In the genomic region with DNA sequence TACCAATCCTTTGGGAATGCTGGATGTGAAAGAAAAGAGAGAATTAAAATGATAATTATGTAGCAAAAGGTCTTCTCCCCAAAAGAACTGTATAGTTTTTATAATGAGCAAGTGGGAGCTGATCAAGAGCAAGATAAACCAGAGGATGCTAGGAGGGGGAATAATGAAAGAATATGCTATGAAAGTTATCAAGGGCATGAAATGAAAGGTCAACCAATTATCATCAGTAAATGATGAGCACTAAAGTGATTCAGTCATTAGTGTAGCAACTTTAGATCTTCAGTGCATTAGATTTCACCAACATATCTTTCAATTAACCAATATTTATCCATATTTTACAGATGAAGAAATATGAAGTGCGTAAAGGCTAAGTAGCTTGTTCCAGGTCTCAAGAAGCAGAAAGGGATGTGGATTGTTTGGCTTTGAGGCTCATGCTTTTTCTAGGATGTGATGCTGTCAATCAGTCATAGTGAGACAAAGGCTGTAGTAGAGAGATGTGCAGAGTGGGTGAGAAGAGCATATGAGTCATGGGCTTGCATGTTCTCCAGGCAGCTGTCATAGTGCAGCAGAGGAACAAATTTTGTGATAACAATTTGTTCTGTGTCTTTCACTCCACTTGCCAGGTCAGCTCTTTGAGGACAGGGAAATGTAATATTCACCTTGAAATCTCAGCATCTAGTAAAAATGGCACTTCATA, we compare ENCODE assay signal across 14 cellular contexts. TPM values are rescaled to one million over a fixed set of nuclear protein-coding genes. Genes with fewer than 3 reads are reported as not detected.
A peak's percentile ranks its signal among the peaks of the same experiment; 100 is the strongest.
DNase-seq lines count a peak whose midpoint lies in the region; ATAC-seq, FAIRE-seq and TF ChIP-seq lines count a peak whose summit lies in the region.
"Had no signal": no experiment of that assay in that cellular context is flagged by ENCODE, and none has a peak within 500 bp of the region (broad histone marks: within the 10 kb centered on the region; RNA-seq: fewer than 3 reads in every experiment).

No MANE protein-coding gene starts in this region.

- no peak for TF ChIP-seq CTCF in choroid plexus epithelial cell (conservative IDR thresholded peaks at IDR 0.05; ENCODE audit: low read depth, low read length)

- H3K27ac Mint-ChIP-seq in T-cell = no peak overlapping the region
- H3K27ac Mint-ChIP-seq: activated naive CD8-positive, alpha-beta T cell; CD14-positive monocyte had no signal

- H3K4me3 ChIP-seq in choroid plexus epithelial cell (ENCODE audit: low read depth, low read length) = no peak overlapping the region
- H3K4me3 ChIP-seq: spleen had no signal

- DNase-seq in DMS53 (lab: John Stamatoyannopoulos, UW) (peak; percentile 86), choroid plexus epithelial cell (ENCODE audit: low read depth) (peak; percentile 43), GM19239 (ENCODE audit: insufficient read length, low spot score) (no peak), T-cell (no peak), iPS-NIHi11 (ENCODE audit: low spot score) (no peak)
- DNase-seq: left cardiac atrium, MV-4-11, NCI-H69, spleen had no signal

- H3K9me3 Mint-ChIP-seq in T-cell = peaks cover 4 to 8% (median 6%) of the 10 kb centered on the region in 3 donors

- POLR2A ChIA-PET in T-cell (lab: Charles Lee) = no interaction called here

- no peaks in the 10 kb centered on the region for H3K36me3 Mint-ChIP-seq in T-cell
- H3K36me3 Mint-ChIP-seq: activated naive CD8-positive, alpha-beta T cell; CD14-positive monocyte had no signal

- H3K4me1 Mint-ChIP-seq in T-cell = no peaks in the 10 kb centered on the region
- H3K4me1 Mint-ChIP-seq: CD14-positive monocyte had no signal

- peak; percentile 50 for ATAC-seq in GM18520 (IDR thresholded peaks at IDR 0.05; ENCODE audit: unreplicated experiment)
- peak; percentile 83 for ATAC-seq in HG03432 (IDR thresholded peaks at IDR 0.05; ENCODE audit: unreplicated experiment)
- ATAC-seq in T-cell (replicated peaks in 1 of 4) = no peak

- CTCF ChIA-PET in T-cell (lab: Charles Lee) = interaction anchor here in 1 of 2 donors (0.6 kb wide), 1 partner anchor 15 kb away, joined by 3 read pairs; no protein-coding TSS in a partner anchor

- no peak for FAIRE-seq in GM19239 (lab: Jason Lieb, UNC)

- H3K27me3 Mint-ChIP-seq in T-cell = no peaks in the 10 kb centered on the region

- no peak overlapping the region for H3K4me3 Mint-ChIP-seq in T-cell
- H3K4me3 Mint-ChIP-seq: activated naive CD8-positive, alpha-beta T cell; CD14-positive monocyte had no signal

RNA-seq across cellular contexts. Expression of a gene that starts 5.7 kb away (rescaled TPM):
- total RNA-seq in T-cell = not detected
- total RNA-seq: dermis microvascular lymphatic vessel endothelial cell, left cardiac atrium, spleen had no signal

RNA-seq across cellular contexts. Expression of a gene that starts 25.3 kb away (rescaled TPM):
- not detected for total RNA-seq in T-cell
- total RNA-seq: dermis microvascular lymphatic vessel endothelial cell, left cardiac atrium, spleen had no signal

RNA-seq across cellular contexts. Expression of a gene that starts 27.4 kb away (rescaled TPM):
- total RNA-seq in T-cell = 10 to 100 TPM; 12.9 to 15.0 (median 13.5) TPM

Comparison
In these comparisons a context has a peak if more than half of its experiments do, and no peak if none do; other contexts are left out.
1. DNase-seq: peak in DMS53 (single experiment) and choroid plexus epithelial cell (single experiment); none in GM19239 (single experiment), T-cell (0 of 34) and iPS-NIHi11 (single experiment).
2. ATAC-seq: peak in GM18520 (single experiment) and HG03432 (single experiment); none in T-cell (0 of 4).